Comparison of ENCODE assay signal across 8 cellular contexts in the genomic region with DNA sequence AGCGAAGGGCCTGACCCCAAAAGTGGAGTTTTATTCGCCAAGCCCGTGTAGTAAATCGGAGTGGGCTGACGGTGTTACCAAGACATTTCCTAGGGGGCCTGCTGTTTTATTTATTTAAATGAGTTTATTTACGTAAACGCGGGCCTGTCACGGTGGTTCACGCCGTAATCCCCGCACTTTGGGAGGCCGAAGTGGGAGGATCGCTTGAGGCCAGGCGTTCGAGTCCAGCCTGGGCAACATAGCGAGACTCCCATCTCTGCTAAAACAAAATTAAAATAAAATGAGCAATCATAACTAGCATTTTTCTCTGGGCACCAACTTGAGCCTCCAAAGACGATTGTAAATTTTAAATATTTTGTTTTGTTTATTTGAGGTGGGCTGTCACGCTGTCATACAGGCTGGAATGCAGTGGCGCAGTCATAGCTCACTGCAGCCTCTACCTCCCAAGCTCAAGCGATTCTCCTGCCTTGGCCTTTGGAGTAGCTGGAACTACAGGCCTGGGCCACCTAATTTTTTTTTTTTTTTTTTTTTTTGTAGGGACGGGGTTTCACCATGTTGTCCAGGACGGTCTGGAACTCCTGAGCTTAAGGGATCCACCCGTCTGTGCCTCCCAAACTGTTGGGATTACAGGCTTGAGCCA. TPM values are rescaled to one million over a fixed set of nuclear protein-coding genes. Genes with fewer than 3 reads are reported as not detected.
DNase-seq lines count a peak whose midpoint lies in the region; ATAC-seq, FAIRE-seq and TF ChIP-seq lines count a peak whose summit lies in the region.

No MANE protein-coding gene starts in this region.

- CTCF ChIA-PET in endothelial cell of umbilical vein (lab: Charles Lee): interaction anchor here (1.4 to 2.3 kb wide), 2 partner anchors 55 to 57 kb away, joined by 3 to 6 read pairs; partner anchors contain the start of genes ZKSCAN5 and ZSCAN25

- peaks cover 13% of the 10 kb centered on the region for H3K79me2 ChIP-seq in endothelial cell of umbilical vein (ENCODE audit: control insufficient read depth, insufficient read depth, low read length)
- peaks cover 63% of the 10 kb centered on the region for H3K79me2 ChIP-seq in osteoblast (ENCODE audit: insufficient read depth, low read length)

- H3K36me3 ChIP-seq in endothelial cell of umbilical vein (ENCODE audit: control insufficient read depth in 2 of 2, extremely low read depth in 1 of 2, insufficient read depth in 2 of 2, low read length in 2 of 2): peaks cover 4 to 16% of the 10 kb centered on the region in 2 experiments
- H3K36me3 ChIP-seq in osteoblast (ENCODE audit: insufficient read depth, low read length): peaks cover 32% of the 10 kb centered on the region

- H3K4me2 ChIP-seq in endothelial cell of umbilical vein (ENCODE audit: insufficient read depth, low read length) (peak overlapping the region; percentile 83), osteoblast (ENCODE audit: insufficient read depth, low read length) (peak overlapping the region; percentile 91)

- H3K4me3 ChIP-seq in endothelial cell of umbilical vein (replicated peaks in 1 of 3; ENCODE audit: insufficient read depth in 1 of 3, low read depth in 1 of 3, low read length in 3 of 3) (peak overlapping the region; percentile 80 to 86 (median 84)), osteoblast (ENCODE audit: insufficient read depth, low read length) (peak overlapping the region; percentile 91)

- H3K27me3 ChIP-seq in endothelial cell of umbilical vein (ENCODE audit: control insufficient read depth in 2 of 2, insufficient read depth in 2 of 2, low read length in 2 of 2) (no peaks in the 10 kb centered on the region), osteoblast (ENCODE audit: insufficient read depth, low read length) (no peaks in the 10 kb centered on the region)

- peak; percentile 40 for FAIRE-seq in endothelial cell of umbilical vein (lab: Jason Lieb, UNC)

- peaks cover 20% of the 10 kb centered on the region for H3K4me1 ChIP-seq in endothelial cell of umbilical vein (ENCODE audit: control insufficient read depth, extremely low read depth, insufficient read depth, low read length)
- peaks cover 40% of the 10 kb centered on the region for H3K4me1 ChIP-seq in osteoblast (ENCODE audit: insufficient read depth, low read length)

- H3K9me1 ChIP-seq in endothelial cell of umbilical vein (replicated peaks; ENCODE audit: control insufficient read depth, extremely low read depth, insufficient read depth, low read length): no peaks in the 10 kb centered on the region

- no peak for ATAC-seq in GM18858 (IDR thresholded peaks at IDR 0.05; ENCODE audit: unreplicated experiment)
- ATAC-seq in HG03469 (IDR thresholded peaks at IDR 0.05; ENCODE audit: unreplicated experiment): no peak

- H2AFZ ChIP-seq in endothelial cell of umbilical vein (ENCODE audit: low read depth, low read length) (peak overlapping the region; percentile 87), osteoblast (ENCODE audit: low read length) (peak overlapping the region; percentile 94)

- BruUV-seq in endothelial cell of umbilical vein (replicated peaks; lab: Mats Ljungman, UMichigan): TSS peak; percentile 11

- no peaks in the 10 kb centered on the region for H4K20me1 ChIP-seq in endothelial cell of umbilical vein (replicated peaks; ENCODE audit: control insufficient read depth, extremely low read depth, insufficient read depth, low read length)
- H4K20me1 ChIP-seq in osteoblast (ENCODE audit: insufficient read depth, low read length): peaks cover 6% of the 10 kb centered on the region

- POLR2A ChIA-PET in endothelial cell of umbilical vein (lab: Charles Lee): interaction anchor here (1.2 kb wide), 1 partner anchor 62 kb away, joined by 3 read pairs; no protein-coding TSS in a partner anchor

- intact Hi-C loops in endothelial cell of umbilical vein (cut with micrococcal nuclease): loop anchor here (2.0 kb wide), 1 partner anchor 57 kb away; the partner anchor contains the start of gene ZSCAN25

- no peaks in the 10 kb centered on the region for H3K9me3 ChIP-seq in endothelial cell of umbilical vein (replicated peaks; ENCODE audit: control insufficient read depth, insufficient read depth, low read length)
- no peaks in the 10 kb centered on the region for H3K9me3 ChIP-seq in osteoblast (ENCODE audit: low read depth, low read length)

- H3K9ac ChIP-seq in endothelial cell of umbilical vein (replicated peaks; ENCODE audit: extremely low read depth, insufficient read depth, low read length): peak overlapping the region; percentile 91

- TF ChIP-seq CTCF in endothelial cell of umbilical vein (IDR thresholded peaks at IDR 0.05; ENCODE audit: extremely low read depth in 1 of 2, insufficient read depth in 1 of 2, low read depth in 1 of 2, low read length in 2 of 2) (no peak), osteoblast (IDR thresholded peaks at IDR 0.05; ENCODE audit: extremely low read depth, low read depth, low read length) (no peak)

- H3K27ac ChIP-seq in endothelial cell of umbilical vein (ENCODE audit: insufficient read depth, low read depth, low read length) (peak overlapping the region; percentile 73), osteoblast (ENCODE audit: low read depth, low read length) (peak overlapping the region; percentile 91)

- DNase-seq in Daoy (ENCODE audit: low read depth): peak; percentile 58
- DNase-seq in RKO (ENCODE audit: low spot score): peak; percentile 65
- no peak for DNase-seq in endothelial cell of umbilical vein (ENCODE audit: low read depth, low spot score)
- DNase-seq in osteoblast (ENCODE audit: insufficient read length, low spot score, missing footprints): no peak
- DNase-seq in epidermal melanocyte (ENCODE audit: insufficient read length, low spot score): no peak
- DNase-seq in GOT3 (lab: John Stamatoyannopoulos, UW): no peak

- no peak for TF ChIP-seq POLR2A in endothelial cell of umbilical vein (IDR thresholded peaks at IDR 0.05; ENCODE audit: low read depth, low read length)

- dilution Hi-C loops in endothelial cell of umbilical vein (cut with MboI; ENCODE audit: extremely low pct_ligation_motif_present, low sequenced_read_pairs): no loop called here

RNA-seq across cellular contexts. Expression of gene ZNF655, which starts 1.0 kb away (rescaled TPM):
- 89.1 and 116 TPM in 2 replicates for total RNA-seq in Daoy (2014; rRNA removed; shearing (Covaris generic))
- total RNA-seq in endothelial cell of umbilical vein: 15.7 and 16.9 TPM in 2 replicates
- polyA plus RNA-seq in endothelial cell of umbilical vein: 17.4 and 20.4 TPM in 2 replicates
- 11.9 and 12.3 TPM in 2 replicates for polyA plus RNA-seq in endothelial cell of umbilical vein (2011; cell fraction: cytosol; rRNA removed)
- 54.6 and 65.7 TPM in 2 replicates for polyA plus RNA-seq in endothelial cell of umbilical vein (2011; cell fraction: nucleus; rRNA removed)
- 5.2 and 11.6 TPM in 2 replicates for polyA plus RNA-seq in endothelial cell of umbilical vein (2012)
- polyA minus RNA-seq in endothelial cell of umbilical vein: 22.5 and 22.9 TPM in 2 replicates
- polyA minus RNA-seq in endothelial cell of umbilical vein (2011; cell fraction: cytosol; rRNA and poly(A)+ RNA removed): 15.6 TPM
- polyA minus RNA-seq in endothelial cell of umbilical vein (2011; cell fraction: nucleus; rRNA and poly(A)+ RNA removed): 29.6 and 34.9 TPM in 2 replicates
- total RNA-seq in osteoblast: 75.1 and 76.7 TPM in 2 replicates

RNA-seq across cellular contexts. Expression of gene FAM200A, which starts 7.5 kb away (rescaled TPM):
- total RNA-seq in Daoy (2014; rRNA removed; shearing (Covaris generic)): 18.7 and 22.4 TPM in 2 replicates
- total RNA-seq in endothelial cell of umbilical vein (3.0 and 3.6 TPM in 2 replicates), osteoblast (7.6 and 8.5 TPM in 2 replicates)
- 1.7 and 2.1 TPM in 2 replicates for polyA plus RNA-seq in endothelial cell of umbilical vein
- polyA plus RNA-seq in endothelial cell of umbilical vein (2011; cell fraction: cytosol; rRNA removed): 3.0 and 3.2 TPM in 2 replicates
- polyA plus RNA-seq in endothelial cell of umbilical vein (2011; cell fraction: nucleus; rRNA removed): 1.4 and 1.6 TPM in 2 replicates
- polyA plus RNA-seq in endothelial cell of umbilical vein (2012): 3.0 and 4.2 TPM in 2 replicates
- polyA minus RNA-seq in endothelial cell of umbilical vein: 2.7 and 2.8 TPM in 2 replicates
- 1.5 TPM for polyA minus RNA-seq in endothelial cell of umbilical vein (2011; cell fraction: cytosol; rRNA and poly(A)+ RNA removed)
- 1.6 and 1.9 TPM in 2 replicates for polyA minus RNA-seq in endothelial cell of umbilical vein (2011; cell fraction: nucleus; rRNA and poly(A)+ RNA removed)

RNA-seq across cellular contexts. Expression of gene TMEM225B, which starts 38.7 kb away (rescaled TPM):
- 0.69 TPM in 1 of 2 replicates, not detected in the other for total RNA-seq in Daoy (2014; rRNA removed; shearing (Covaris generic))
- not detected in 2 replicates for total RNA-seq in endothelial cell of umbilical vein
- polyA plus RNA-seq in endothelial cell of umbilical vein: 0.08 and 0.29 TPM in 2 replicates
- 0.12 and 0.20 TPM in 2 replicates for polyA plus RNA-seq in endothelial cell of umbilical vein (2011; cell fraction: cytosol; rRNA removed)
- polyA plus RNA-seq in endothelial cell of umbilical vein (2011; cell fraction: nucleus; rRNA removed): 0.36 and 0.51 TPM in 2 replicates
- polyA plus RNA-seq in endothelial cell of umbilical vein (2012): not detected in 2 replicates
- polyA minus RNA-seq in endothelial cell of umbilical vein: not detected in 2 replicates
- polyA minus RNA-seq in endothelial cell of umbilical vein (2011; cell fraction: cytosol; rRNA and poly(A)+ RNA removed): not detected
- polyA minus RNA-seq in endothelial cell of umbilical vein (2011; cell fraction: nucleus; rRNA and poly(A)+ RNA removed): 0.34 TPM in 1 of 2 replicates, not detected in the other
- 0.29 and 0.72 TPM in 2 replicates for total RNA-seq in osteoblast

RNA-seq across cellular contexts. Expression of gene ZKSCAN5, which starts 54.9 kb away (rescaled TPM):
- 20.5 and 27.7 TPM in 2 replicates for total RNA-seq in Daoy (2014; rRNA removed; shearing (Covaris generic))
- total RNA-seq in endothelial cell of umbilical vein (9.6 and 9.7 TPM in 2 replicates), osteoblast (12.3 and 12.7 TPM in 2 replicates)
- 3.6 and 4.3 TPM in 2 replicates for polyA plus RNA-seq in endothelial cell of umbilical vein
- polyA plus RNA-seq in endothelial cell of umbilical vein (2011; cell fraction: cytosol; rRNA removed): 5.9 and 6.2 TPM in 2 replicates
- 8.0 and 9.6 TPM in 2 replicates for polyA plus RNA-seq in endothelial cell of umbilical vein (2011; cell fraction: nucleus; rRNA removed)
- polyA plus RNA-seq in endothelial cell of umbilical vein (2012): 6.6 and 8.3 TPM in 2 replicates
- 10.7 and 12.6 TPM in 2 replicates for polyA minus RNA-seq in endothelial cell of umbilical vein
- 9.6 TPM for polyA minus RNA-seq in endothelial cell of umbilical vein (2011; cell fraction: cytosol; rRNA and poly(A)+ RNA removed)
- polyA minus RNA-seq in endothelial cell of umbilical vein (2011; cell fraction: nucleus; rRNA and poly(A)+ RNA removed): 7.7 TPM in 2 replicates

RNA-seq across cellular contexts. Expression of gene ZSCAN25, which starts 57.4 kb away (rescaled TPM):
- 19.6 and 20.5 TPM in 2 replicates for total RNA-seq in Daoy (2014; rRNA removed; shearing (Covaris generic))
- total RNA-seq in endothelial cell of umbilical vein: 11.4 and 13.8 TPM in 2 replicates
- 8.4 and 8.9 TPM in 2 replicates for polyA plus RNA-seq in endothelial cell of umbilical vein
- 6.1 and 7.9 TPM in 2 replicates for polyA plus RNA-seq in endothelial cell of umbilical vein (2011; cell fraction: cytosol; rRNA removed)
- polyA plus RNA-seq in endothelial cell of umbilical vein (2011; cell fraction: nucleus; rRNA removed): 14.2 and 15.2 TPM in 2 replicates
- polyA plus RNA-seq in endothelial cell of umbilical vein (2012): 4.7 and 5.4 TPM in 2 replicates
- polyA minus RNA-seq in endothelial cell of umbilical vein: 18.2 and 21.0 TPM in 2 replicates
- 5.4 TPM for polyA minus RNA-seq in endothelial cell of umbilical vein (2011; cell fraction: cytosol; rRNA and poly(A)+ RNA removed)
- polyA minus RNA-seq in endothelial cell of umbilical vein (2011; cell fraction: nucleus; rRNA and poly(A)+ RNA removed): 15.8 and 16.1 TPM in 2 replicates
- total RNA-seq in osteoblast: 11.9 and 12.7 TPM in 2 replicates

Comparison
In these comparisons a context has a peak if more than half of its experiments do, and no peak if none do; other contexts are left out.
1. DNase-seq: peak in Daoy (single experiment) and RKO (single experiment); none in endothelial cell of umbilical vein (single experiment), osteoblast (single experiment), epidermal melanocyte (single experiment) and GOT3 (single experiment).